Comparison of ENCODE assay signal across 8 cellular contexts in genomic region chr18:63963610-63964256, GRCh38. TPM values are rescaled to one million over a fixed set of nuclear protein-coding genes. Genes with fewer than 3 reads are reported as not detected.
A peak's percentile ranks its signal among the peaks of the same experiment; 100 is the strongest.
DNase-seq lines count a peak whose midpoint lies in the region; ATAC-seq, FAIRE-seq and TF ChIP-seq lines count a peak whose summit lies in the region.

No MANE protein-coding gene starts in this region.

- DNase-seq in DMS 273 treated with DMSO at 0.1 percent for 48 hours (lab: John Stamatoyannopoulos, UW) (peak; percentile 23), NOMO-1 treated with DMSO at 0.1 percent for 48 hours (lab: John Stamatoyannopoulos, UW; ENCODE audit: unreplicated experiment) (peak; percentile 77), left cardiac atrium (peak; percentile 33), smooth muscle cell (lab: John Stamatoyannopoulos, UW; ENCODE audit: unreplicated experiment) (no peak), H54 (ENCODE audit: insufficient read length, low spot score) (no peak)
- peak; percentile 39 for DNase-seq in activated naive CD4-positive, alpha-beta T cell treated with anti-CD3 and anti-CD28 coated beads, Interleukin-2, amount 50 U/mL, for 16 hours

- 96% methylated on average over 1 of the region's 1 CpG for WGBS in smooth muscle cell (ENCODE audit: low lambda C conversion rate)

- no peaks in the 10 kb centered on the region for H3F3A ChIP-seq in smooth muscle cell (ENCODE audit: low read depth)

- no peaks in the 10 kb centered on the region for H3K27me3 ChIP-seq in smooth muscle cell (ENCODE audit: low read depth)

- H3K4me1 ChIP-seq in smooth muscle cell (ENCODE audit: low read depth) = no peaks in the 10 kb centered on the region

- H3K9me3 ChIP-seq in smooth muscle cell (replicated peaks; ENCODE audit: low read depth) = no peaks in the 10 kb centered on the region

- FAIRE-seq in H54 (lab: Jason Lieb, UNC) = no peak

- TF ChIP-seq CTCF in smooth muscle cell (IDR thresholded peaks at IDR 0.05; ENCODE audit: borderline replicate concordance, insufficient read depth, poor library complexity, severe bottlenecking) = peak; percentile 74

- no peaks in the 10 kb centered on the region for H3K79me2 ChIP-seq in smooth muscle cell (ENCODE audit: low read depth)

- intact Hi-C loops in left cardiac atrium (cut with DNase I) = no loop called here

- no peak overlapping the region for H3K27ac ChIP-seq in smooth muscle cell (ENCODE audit: low read depth)

- no peak overlapping the region for H3K9ac ChIP-seq in smooth muscle cell (ENCODE audit: low read depth)

- peak; percentile 88 for ATAC-seq in GM19395 (IDR thresholded peaks at IDR 0.05; ENCODE audit: unreplicated experiment)
- ATAC-seq in HG03432 (IDR thresholded peaks at IDR 0.05; ENCODE audit: unreplicated experiment) = peak; percentile 85
- ATAC-seq in left cardiac atrium = peak; percentile 61 to 65

- no peaks in the 10 kb centered on the region for H3K36me3 ChIP-seq in smooth muscle cell (ENCODE audit: low read depth)

- no peaks in the 10 kb centered on the region for H4K20me1 ChIP-seq in smooth muscle cell (ENCODE audit: low read depth)

- TF ChIP-seq POLR2A in H54 (IDR thresholded peaks at IDR 0.05; ENCODE audit: low read depth, low read length) = no peak

- no peak overlapping the region for H3K4me3 ChIP-seq in smooth muscle cell

- no peak overlapping the region for H3K4me2 ChIP-seq in smooth muscle cell

- H2AFZ ChIP-seq in smooth muscle cell (ENCODE audit: low read depth) = no peak overlapping the region

RNA-seq across cellular contexts. Expression of gene SERPINB8, which starts 6.1 kb away (rescaled TPM):
- total RNA-seq in left cardiac atrium (10 to 100 TPM in 1 of 2 donors, 1 to 10 TPM in 1; 3.5 to 10.8 TPM), smooth muscle cell (13.9 and 20.5 TPM in 2 replicates)
- 12.0 and 15.9 TPM in 2 replicates for polyA plus RNA-seq in smooth muscle cell

RNA-seq across cellular contexts. Expression of gene HMSD, which starts 14.6 kb away (rescaled TPM):
- total RNA-seq in left cardiac atrium (under 1 TPM in 1 of 2 donors, not detected in 1; 0.09 TPM), smooth muscle cell (not detected in 2 replicates)
- polyA plus RNA-seq in smooth muscle cell = 0.26 and 0.64 TPM in 2 replicates

RNA-seq across cellular contexts. Expression of gene SERPINB10, which starts 56.0 kb away (rescaled TPM):
- not detected for total RNA-seq in left cardiac atrium
- total RNA-seq in smooth muscle cell = 0.31 TPM in 1 of 2 replicates, not detected in the other
- not detected in 2 replicates for polyA plus RNA-seq in smooth muscle cell

Comparison
In these comparisons a context has a peak if more than half of its experiments do, and no peak if none do; other contexts are left out.
1. DNase-seq: peak in DMS 273 treated with DMSO at 0.1 percent for 48 hours (single experiment), NOMO-1 treated with DMSO at 0.1 percent for 48 hours (single experiment), activated naive CD4-positive, alpha-beta T cell treated with anti-CD3 and anti-CD28 coated beads, Interleukin-2, amount 50 U/mL, for 16 hours (single experiment) and left cardiac atrium (single experiment); none in smooth muscle cell (single experiment) and H54 (single experiment).
2. Peak in every context shown above with its lines, with median percentiles within 50 percentile points of each other: ATAC-seq.